Comparison of ENCODE assay signal across 18 cellular contexts in the genomic region with DNA sequence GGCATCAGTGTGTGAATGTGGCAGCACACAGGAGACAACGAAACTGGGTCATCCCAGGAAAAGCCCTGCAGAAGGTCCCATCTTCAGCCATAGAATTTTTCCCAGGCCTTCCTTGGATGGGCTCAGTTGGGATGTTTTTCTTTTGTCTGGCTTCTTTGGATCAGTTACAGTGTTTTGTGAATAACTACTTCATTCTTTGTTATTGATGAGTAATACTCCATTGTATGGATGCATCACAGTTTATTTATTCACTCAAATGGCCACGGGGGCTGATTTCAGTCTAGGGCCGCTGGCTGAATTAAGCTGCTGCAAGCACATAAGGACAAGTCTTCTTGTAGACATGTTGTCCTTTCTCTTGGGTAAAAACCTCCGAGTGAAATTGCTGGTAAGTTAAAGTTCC.
"Had no signal": no experiment of that assay in that cellular context is flagged by ENCODE, and none has a peak within 500 bp of the region (broad histone marks: within the 10 kb centered on the region; RNA-seq: fewer than 3 reads in every experiment).

No MANE protein-coding gene starts in this region.

- DNase-seq: activated CD4-positive, alpha-beta T cell treated with anti-CD3 and anti-CD28 coated beads, Interleukin-2, amount 10 ng/mL, durations not matched to agents 7 days and 5 days; activated CD8-positive, alpha-beta T cell treated with anti-CD3 and anti-CD28 coated beads, Interleukin-2, amount 10 ng/mL, durations not matched to agents 7 days and 5 days; activated naive CD4-positive, alpha-beta T cell treated with Interleukin-2 at 50 U/mL for 16 hours; activated naive CD8-positive, alpha-beta T cell treated with anti-CD3 and anti-CD28 coated beads, Interleukin-2, amount 10 ng/mL, durations not matched to agents 7 days and 5 days; activated T-cell treated with anti-CD3 and anti-CD28 coated beads, Interleukin-2, amount 50 U/mL, for 24 hours; effector memory CD4-positive, alpha-beta T cell; heart right ventricle; mesenchymal stem cell; naive thymus-derived CD4-positive, alpha-beta T cell; right cardiac atrium; stimulated activated CD4-positive, alpha-beta T cell treated with anti-CD3 and anti-CD28 coated beads, Interleukin-2, amount 100 ng/mL, for 48 hours; stomach; T-helper 1 cell; T-helper 9 cell; trophoblast cell had no signal

- H3K27ac ChIP-seq: gastroesophageal sphincter, heart right ventricle, neural progenitor cell, stomach had no signal

- H3K9me3 ChIP-seq: gastroesophageal sphincter, heart right ventricle, stomach had no signal

- H3K4me3 ChIP-seq: gastroesophageal sphincter, heart right ventricle, neural progenitor cell, skin epidermis, stomach had no signal

- H3K27me3 ChIP-seq: gastroesophageal sphincter, heart right ventricle, neural progenitor cell, stomach had no signal

- H3K4me2 ChIP-seq: neural progenitor cell had no signal

- H3K36me3 ChIP-seq: gastroesophageal sphincter, heart right ventricle, neural progenitor cell, stomach had no signal

- H2AFZ ChIP-seq: neural progenitor cell had no signal

- ATAC-seq: activated CD8-positive, alpha-beta T cell treated with anti-CD3 and anti-CD28 coated beads, Interleukin-2, amount 10 ng/mL, durations not matched to agents 7 days and 5 days; gastroesophageal sphincter; heart right ventricle; naive thymus-derived CD4-positive, alpha-beta T cell; right cardiac atrium had no signal

- H3K9ac ChIP-seq: neural progenitor cell had no signal
